ENCODE assay signal across 8 cellular contexts in genomic region chr4:7044415-7044930, GRCh38. TPM values are rescaled to one million over a fixed set of nuclear protein-coding genes. Genes with fewer than 3 reads are reported as not detected.
DNase-seq lines count a peak whose midpoint lies in the region; TF ChIP-seq lines count a peak whose summit lies in the region.

No MANE protein-coding gene starts in this region.

- peaks cover 31 to 36% of the 10 kb centered on the region in 2 donors for H3K4me1 ChIP-seq in muscle layer of duodenum (ENCODE audit: control insufficient read depth in 1 of 2, insufficient read depth in 2 of 2, low read length in 2 of 2)

- no peak overlapping the region for H3K27ac ChIP-seq in AG04450 (ENCODE audit: low read depth, low read length)
- H3K27ac ChIP-seq in coronary artery = peak overlapping the region in 1 of 2 donors; percentile 97
- peak overlapping the region; percentile 58 for H3K27ac ChIP-seq in muscle layer of duodenum (ENCODE audit: low read length)

- no peak for TF ChIP-seq CTCF in AG04450 (IDR thresholded peaks at IDR 0.05; ENCODE audit: low read depth, low read length)
- no peak for TF ChIP-seq CTCF in coronary artery (IDR thresholded peaks at IDR 0.05)

- H3K36me3 Mint-ChIP-seq in IgD-negative memory B cell = no peaks in the 10 kb centered on the region

- H3K27me3 Mint-ChIP-seq in IgD-negative memory B cell = no peaks in the 10 kb centered on the region

- H3K9me3 ChIP-seq in AG04450 (ENCODE audit: control insufficient read depth, insufficient read depth, low read length) = no peaks in the 10 kb centered on the region; the same call in 1 of the 2 replicates
- H3K9me3 ChIP-seq in muscle layer of duodenum (ENCODE audit: control insufficient read depth in 1 of 2, low read length in 2 of 2) = no peaks in the 10 kb centered on the region

- H3K9me3 Mint-ChIP-seq in IgD-negative memory B cell = no peaks in the 10 kb centered on the region

- H3K27me3 ChIP-seq in AG04450 (ENCODE audit: control insufficient read depth, insufficient read depth, low read length) (no peaks in the 10 kb centered on the region), muscle layer of duodenum (ENCODE audit: low read depth, low read length) (no peaks in the 10 kb centered on the region)

- DNase-seq in AG04450 (ENCODE audit: low read depth, low spot score) (no peak), coronary artery (ENCODE audit: low spot score) (no peak), SK-N-DZ (ENCODE audit: low spot score) (no peak), SW480 (ENCODE audit: low spot score) (no peak), anterior cingulate cortex (lab: John Stamatoyannopoulos, UW) (no peak), activated gamma-delta T cell treated with Interleukin-2 at 50 U/mL for 16 hours (no peak)

- H3K4me3 ChIP-seq in AG04450 (ENCODE audit: low read depth, low read length) (peak overlapping the region; percentile 92), coronary artery (peak overlapping the region; percentile 100), muscle layer of duodenum (ENCODE audit: low read depth in 1 of 2, low read length in 2 of 2) (peak overlapping the region; percentile 78 to 94)

- peak overlapping the region; percentile 89 to 96 (median 92) for H3K4me3 Mint-ChIP-seq in IgD-negative memory B cell

- peak overlapping the region; percentile 83 to 95 (median 87) for H3K27ac Mint-ChIP-seq in IgD-negative memory B cell

- H3K36me3 ChIP-seq in muscle layer of duodenum (ENCODE audit: control insufficient read depth in 1 of 2, insufficient read depth in 2 of 2, low read length in 2 of 2) = no peaks in the 10 kb centered on the region

- peaks cover 37 to 42% (median 39%) of the 10 kb centered on the region in 3 donors for H3K4me1 Mint-ChIP-seq in IgD-negative memory B cell

- POLR2A ChIA-PET in AG04450 (lab: Yijun Ruan, JAX) = interaction anchor here (1.0 to 2.2 kb wide), 4 partner anchors 10 to 30 kb away, joined by 3 to 27 read pairs (median 6); partner anchors contain the start of gene GRPEL1

- CTCF ChIA-PET in AG04450 (lab: Charles Lee) = interaction anchor here (0.6 to 1.5 kb wide), 3 partner anchors 25 to 127 kb away, joined by 3 to 6 read pairs (median 4); no protein-coding TSS in a partner anchor

RNA-seq across cellular contexts. Expression of gene TADA2B, which starts 1.3 kb away (rescaled TPM):
- 6.4 and 6.5 TPM in 2 replicates for polyA plus RNA-seq in AG04450 (2011; rRNA removed)
- polyA minus RNA-seq in AG04450 (2011; rRNA and poly(A)+ RNA removed) = 5.7 and 6.0 TPM in 2 replicates
- polyA plus RNA-seq in IgD-negative memory B cell = 4.7 TPM
- polyA plus RNA-seq in SK-N-DZ (2014; cell fraction: cytosol; rRNA removed) = 5.2 and 6.2 TPM in 2 replicates
- 2.6 and 3.3 TPM in 2 replicates for polyA plus RNA-seq in SK-N-DZ (2014; cell fraction: nucleus; rRNA removed)

RNA-seq across cellular contexts. Expression of gene GRPEL1, which starts 23.4 kb away (rescaled TPM):
- polyA plus RNA-seq in AG04450 (2011; rRNA removed) (34.5 and 39.4 TPM in 2 replicates), IgD-negative memory B cell (49.0 TPM)
- polyA minus RNA-seq in AG04450 (2011; rRNA and poly(A)+ RNA removed) = 16.2 and 20.5 TPM in 2 replicates
- 32.6 and 35.1 TPM in 2 replicates for polyA plus RNA-seq in SK-N-DZ (2014; cell fraction: cytosol; rRNA removed)
- 14.1 and 16.0 TPM in 2 replicates for polyA plus RNA-seq in SK-N-DZ (2014; cell fraction: nucleus; rRNA removed)
